Comparison of ENCODE assay signal across 10 cellular contexts in genomic region chr14:39492267-39492666, GRCh38.
A peak's percentile ranks its signal among the peaks of the same experiment; 100 is the strongest.
DNase-seq lines count a peak whose midpoint lies in the region; ATAC-seq and TF ChIP-seq lines count a peak whose summit lies in the region.
"Had no signal": no experiment of that assay in that cellular context is flagged by ENCODE, and none has a peak within 500 bp of the region (broad histone marks: within the 10 kb centered on the region; RNA-seq: fewer than 3 reads in every experiment).

No MANE protein-coding gene starts in this region.

- CTCF ChIA-PET in PC-3 (lab: Charles Lee), result no interaction called here

- no peaks in the 10 kb centered on the region for H4K20me1 ChIP-seq in PC-3 (ENCODE audit: low read length)

- H3K27me3 ChIP-seq in PC-3 (ENCODE audit: low read length), result no peaks in the 10 kb centered on the region

- H3K9me3 ChIP-seq in PC-3 (ENCODE audit: low read length), result no peaks in the 10 kb centered on the region
- H3K9me3 ChIP-seq: neutrophil had no signal

- BruUV-seq in PC-3 (replicated peaks; lab: Mats Ljungman, UMichigan), result no TSS peak

- H2AFZ ChIP-seq in PC-3 (ENCODE audit: low read length), result no peak overlapping the region

- no peaks in the 10 kb centered on the region for H3K9me2 ChIP-seq in PC-3 (replicated peaks; ENCODE audit: low read length)

- no peak; the same call in 1 of the 2 replicates for ATAC-seq in PC-3
- ATAC-seq in omental fat pad (ENCODE audit: low FRiP score), result peak; percentile 93

- DNase-seq in GM04503 (ENCODE audit: low read depth) (peak; percentile 66), PC-3 (peak; percentile 54), fibroblast of gingiva (ENCODE audit: low read depth) (peak; percentile 48), omental fat pad (ENCODE audit: low spot score) (no peak), dermis blood vessel endothelial cell (no peak), DMS79 treated with DMSO at 0.1 percent for 48 hours (lab: John Stamatoyannopoulos, UW) (no peak), SIG-M5 (lab: John Stamatoyannopoulos, UW) (no peak)
- DNase-seq in activated CD4-positive, alpha-beta T cell treated with anti-CD3 and anti-CD28 coated beads, Interleukin-2, amount 50 U/mL, for 1 hour, result no peak
- DNase-seq: NCI-H446 treated with DMSO at 0.1 percent for 48 hours had no signal

- POLR2A ChIA-PET in PC-3 (lab: Charles Lee; ENCODE audit: unreplicated experiment), result no interaction called here

- H3K27ac ChIP-seq in PC-3 (ENCODE audit: low read length), result no peak overlapping the region
- H3K27ac ChIP-seq: neutrophil had no signal

- H3F3A ChIP-seq in PC-3 (ENCODE audit: low read length, unreplicated experiment), result no peaks in the 10 kb centered on the region

- H3K4me1 ChIP-seq in PC-3 (ENCODE audit: insufficient read depth, low read length), result no peaks in the 10 kb centered on the region

- no peak overlapping the region for H3K4me2 ChIP-seq in PC-3 (ENCODE audit: low read length)

- no peak overlapping the region for H3K4me3 ChIP-seq in PC-3 (ENCODE audit: low read length)

- no peaks in the 10 kb centered on the region for H3K36me3 ChIP-seq in PC-3 (ENCODE audit: low read depth, low read length)
- H3K36me3 ChIP-seq: neutrophil had no signal

- H3K9ac ChIP-seq in PC-3 (ENCODE audit: low read length), result no peak overlapping the region

- intact Hi-C loops in PC-3 (cut with micrococcal nuclease), result no loop called here

- H3K79me2 ChIP-seq in PC-3 (ENCODE audit: low read length), result no peaks in the 10 kb centered on the region

- no peak for TF ChIP-seq CTCF in PC-3 (conservative IDR thresholded peaks at IDR 0.05; ENCODE audit: low read depth, low read length)
- no peak for TF ChIP-seq CTCF in omental fat pad (IDR thresholded peaks at IDR 0.05)

Comparison
In these comparisons a context has a peak if more than half of its experiments do, and no peak if none do; other contexts are left out.
1. DNase-seq: peak in GM04503 (single experiment), PC-3 (single experiment) and fibroblast of gingiva (single experiment); none in omental fat pad (single experiment), dermis blood vessel endothelial cell (single experiment), activated CD4-positive, alpha-beta T cell treated with anti-CD3 and anti-CD28 coated beads, Interleukin-2, amount 50 U/mL, for 1 hour (single experiment), DMS79 treated with DMSO at 0.1 percent for 48 hours (single experiment) and SIG-M5 (single experiment).